Comparison of ENCODE assay signal across 8 cellular contexts in the genomic region with DNA sequence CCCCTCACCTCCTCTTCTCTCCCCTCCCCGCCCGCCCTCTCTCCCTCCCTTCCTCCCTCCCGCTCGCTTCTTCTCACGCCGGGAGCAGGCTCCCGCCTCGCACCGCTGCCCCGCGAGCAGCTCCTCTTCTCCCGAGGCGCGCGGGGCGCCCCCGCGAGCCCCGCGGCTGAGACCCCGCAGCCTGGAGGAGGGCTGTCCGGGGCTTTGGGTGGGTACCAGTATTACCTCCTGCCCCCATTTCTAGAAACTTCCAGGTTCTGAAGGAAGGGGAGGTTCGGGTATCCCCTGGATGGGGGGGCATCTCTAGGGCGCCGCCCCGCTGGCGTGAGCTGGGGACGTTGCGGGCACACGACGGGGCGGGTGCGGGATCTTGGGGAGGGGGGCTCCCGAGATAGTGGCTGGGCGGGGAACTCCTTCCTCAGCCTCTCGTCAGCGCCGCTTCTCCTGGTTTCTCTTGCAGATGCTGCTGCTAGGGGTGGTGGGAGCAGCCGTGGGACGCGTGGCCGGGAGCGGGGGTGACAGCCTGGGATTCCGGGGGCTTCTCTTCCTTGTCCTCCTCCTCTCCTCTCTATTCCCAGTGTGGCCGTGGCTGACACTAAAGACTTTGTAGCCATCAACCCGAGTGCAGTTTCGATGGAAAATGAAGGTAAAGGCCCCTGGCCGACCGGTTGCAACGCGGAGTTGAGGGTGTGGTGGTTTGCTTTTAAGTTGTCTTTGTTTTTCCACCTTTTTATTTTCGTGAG. TPM values are rescaled to one million over a fixed set of nuclear protein-coding genes. Genes with fewer than 3 reads are reported as not detected.
DNase-seq lines count a peak whose midpoint lies in the region; ATAC-seq and TF ChIP-seq lines count a peak whose summit lies in the region.

No MANE protein-coding gene starts in this region.

- H3K27me3 ChIP-seq in NT2/D1 (ENCODE audit: insufficient read depth, insufficient read length) (no peaks in the 10 kb centered on the region), transverse colon (no peaks in the 10 kb centered on the region)

- no peak for TF ChIP-seq EP300 in transverse colon (IDR thresholded peaks at IDR 0.05; ENCODE audit: low read depth)

- TF ChIP-seq CTCF in omental fat pad (IDR thresholded peaks at IDR 0.05) = no peak
- peak in 1 of 5 experiments; percentile 5 for TF ChIP-seq CTCF in transverse colon (IDR thresholded peaks at IDR 0.05)

- H3K9ac ChIP-seq in NT2/D1 (ENCODE audit: insufficient read length, low read depth) = peak overlapping the region; percentile 89

- no peaks in the 10 kb centered on the region for H3K9me3 ChIP-seq in NT2/D1 (ENCODE audit: insufficient read depth, low read length)
- H3K9me3 ChIP-seq in transverse colon = no peaks in the 10 kb centered on the region

- H3K4me1 ChIP-seq in NT2/D1 (ENCODE audit: insufficient read depth, insufficient read length) = no peaks in the 10 kb centered on the region
- H3K4me1 ChIP-seq in transverse colon = peaks cover 0 to 26% (median 14%) of the 10 kb centered on the region in 4 donors

- no peak for TF ChIP-seq POLR2A in transverse colon (IDR thresholded peaks at IDR 0.05)

- intact Hi-C loops in transverse colon (cut with DNase I; ENCODE audit: low total_unique reads) = no loop called here

- no peaks in the 10 kb centered on the region for H3K36me3 ChIP-seq in NT2/D1 (ENCODE audit: insufficient read depth, insufficient read length, low read length)
- no peaks in the 10 kb centered on the region for H3K36me3 ChIP-seq in transverse colon

- DNase-seq in NCI-H748 (lab: John Stamatoyannopoulos, UW; ENCODE audit: unreplicated experiment) (peak; percentile 50), NCI-H748 treated with DMSO at 0.1 percent for 48 hours (lab: John Stamatoyannopoulos, UW) (no peak), NT2/D1 (ENCODE audit: low read depth, low spot score) (no peak), activated gamma-delta T cell treated with Interleukin-2 at 50 U/mL for 16 hours (peak; percentile 36), globus pallidus (ENCODE audit: low spot score) (peak; percentile 68), omental fat pad (ENCODE audit: low spot score) (no peak), transverse colon (peak; percentile 44)

- ATAC-seq in HG02840 (IDR thresholded peaks at IDR 0.05; ENCODE audit: low FRiP score, unreplicated experiment) (peak; percentile 18), omental fat pad (ENCODE audit: low FRiP score) (peak; percentile 41)

- H3K4me3 ChIP-seq in NT2/D1 (ENCODE audit: insufficient read length, low read depth) = peak overlapping the region; percentile 90
- H3K4me3 ChIP-seq in transverse colon = peak overlapping the region; percentile 81 to 97 (median 88)

- 0 to 1% methylated on average over 7 to 31 of the region's 52 CpGs for WGBS in transverse colon (ENCODE audit: low coverage in 1 of 2), 2 donors

- peak overlapping the region; percentile 95 to 98 (median 97) for H3K27ac ChIP-seq in transverse colon

- in situ Hi-C loops in transverse colon (cut with MboI; ENCODE audit: low pct_ligation_motif_present in 1 of 4, low pct_unique_long_range_greater_than_20kb in 1 of 4, low sequenced_read_pairs in 3 of 4) = loop anchor here in 3 of 4 donors (5.0 to 10.0 kb wide), 3 partner anchors 130 to 150 kb away; a partner anchor contains a TSS

RNA-seq across cellular contexts. Expression of a gene that starts 0.4 kb away (rescaled TPM):
- total RNA-seq in omental fat pad (10 to 100 TPM; 53.2 to 63.5 (median 61.6) TPM), transverse colon (10 to 100 TPM; 20.9 to 60.8 (median 44.6) TPM)

Comparison
In these comparisons a context has a peak if more than half of its experiments do, and no peak if none do; other contexts are left out.
1. DNase-seq: peak in NCI-H748 (single experiment), activated gamma-delta T cell treated with Interleukin-2 at 50 U/mL for 16 hours (single experiment), globus pallidus (single experiment) and transverse colon (single experiment); none in NCI-H748 treated with DMSO at 0.1 percent for 48 hours (single experiment), NT2/D1 (single experiment) and omental fat pad (single experiment).